Comparison of ENCODE assay signal across 8 cellular contexts in genomic region chr6:13302751-13303667, GRCh38. TPM values are rescaled to one million over a fixed set of nuclear protein-coding genes. Genes with fewer than 3 reads are reported as not detected.
DNase-seq lines count a peak whose midpoint lies in the region; ATAC-seq, FAIRE-seq and TF ChIP-seq lines count a peak whose summit lies in the region.

No MANE protein-coding gene starts in this region.

- no peaks in the 10 kb centered on the region for H4K20me1 ChIP-seq in keratinocyte (ENCODE audit: control insufficient read depth, extremely low read depth, insufficient read depth, low read length)

- H3K4me2 ChIP-seq in keratinocyte (ENCODE audit: control insufficient read depth, extremely low read depth, insufficient read depth, low read depth, low read length): peak overlapping the region; percentile 48

- peaks cover 4 to 12% of the 10 kb centered on the region in 2 donors for H3K36me3 ChIP-seq in body of pancreas (replicated peaks in 1 of 2; ENCODE audit: insufficient read depth in 1 of 2, low read depth in 2 of 2)
- peaks cover 9 to 18% of the 10 kb centered on the region in 2 experiments for H3K36me3 ChIP-seq in keratinocyte (ENCODE audit: control insufficient read depth in 2 of 2, extremely low read depth in 1 of 2, insufficient read depth in 2 of 2, low read length in 2 of 2)

- no peaks in the 10 kb centered on the region for H3K79me2 ChIP-seq in keratinocyte (ENCODE audit: control insufficient read depth, insufficient read depth, low read length)

- H3K27me3 ChIP-seq in body of pancreas: no peaks in the 10 kb centered on the region
- no peaks in the 10 kb centered on the region for H3K27me3 ChIP-seq in keratinocyte (ENCODE audit: control insufficient read depth, extremely low read depth, insufficient read depth, low read length)

- ATAC-seq in GM18873 (IDR thresholded peaks at IDR 0.05; ENCODE audit: low FRiP score, unreplicated experiment) (peak; percentile 63), HG03103 (IDR thresholded peaks at IDR 0.05; ENCODE audit: low read depth, unreplicated experiment) (peak; percentile 67), body of pancreas (peak; percentile 60)

- TF ChIP-seq CTCF in AG09319 (IDR thresholded peaks at IDR 0.05; ENCODE audit: low read depth, low read length) (no peak), body of pancreas (IDR thresholded peaks at IDR 0.05) (no peak), keratinocyte (optimal IDR thresholded peaks at IDR 0.05 in 1 of 3, IDR thresholded peaks at IDR 0.05 in 1 of 3, conservative IDR thresholded peaks at IDR 0.05 in 1 of 3; ENCODE audit: extremely low read depth in 1 of 3, insufficient read depth in 2 of 3, low read length in 3 of 3) (no peak)

- peak; percentile 90 for DNase-seq in AG09319 (ENCODE audit: extremely low read depth, low read depth)
- DNase-seq in SIG-M5 (lab: John Stamatoyannopoulos, UW): peak; percentile 96
- peak in 3 of 4 donors; percentile 12 to 82 (median 40) for DNase-seq in body of pancreas
- peak; percentile 44 for DNase-seq in keratinocyte (ENCODE audit: low read depth, low spot score)
- peak; percentile 60 for DNase-seq in stimulated activated CD4-positive, alpha-beta T cell treated with anti-CD3 and anti-CD28 coated beads, Interleukin-15, amount 100 ng/mL, for 24 hours
- no peak for DNase-seq in OCI-M2 (lab: John Stamatoyannopoulos, UW; ENCODE audit: unreplicated experiment)

- WGBS in body of pancreas, 2 donors: 75 to 79% methylated on average over 17 of the region's 17 CpGs

- H3K9me3 ChIP-seq in body of pancreas (no peaks in the 10 kb centered on the region), keratinocyte (ENCODE audit: control insufficient read depth, low read depth, low read length) (no peaks in the 10 kb centered on the region)

- H2AFZ ChIP-seq in keratinocyte (ENCODE audit: control insufficient read depth, low read length): no peak overlapping the region

- dilution Hi-C loops in keratinocyte (cut with MboI; ENCODE audit: extremely low pct_ligation_motif_present, low sequenced_read_pairs): no loop called here

- TF ChIP-seq POLR2A in body of pancreas (IDR thresholded peaks at IDR 0.05): no peak

- no peaks in the 10 kb centered on the region for H3K9me1 ChIP-seq in keratinocyte (ENCODE audit: control insufficient read depth, extremely low read depth, insufficient read depth, low read length)

- H3K4me1 ChIP-seq in body of pancreas (no peaks in the 10 kb centered on the region), keratinocyte (ENCODE audit: control insufficient read depth, extremely low read depth, insufficient read depth, low read length) (peaks cover 12% of the 10 kb centered on the region)

- no peak overlapping the region for H3K4me3 ChIP-seq in body of pancreas
- H3K4me3 ChIP-seq in keratinocyte (ENCODE audit: control insufficient read depth in 2 of 3, extremely low read depth in 1 of 3, insufficient read depth in 2 of 3, low read depth in 1 of 3, low read length in 3 of 3): no peak overlapping the region

- intact Hi-C loops in body of pancreas (cut with DNase I): no loop called here

- no peak for FAIRE-seq in keratinocyte (lab: Jason Lieb, UNC)

- no peak overlapping the region for H3K9ac ChIP-seq in keratinocyte (ENCODE audit: control insufficient read depth, extremely low read depth, insufficient read depth, low read length)

- H3K27ac ChIP-seq in body of pancreas: peak overlapping the region in 2 of 4 donors; percentile 17 to 59
- peak overlapping the region; percentile 71 for H3K27ac ChIP-seq in keratinocyte (ENCODE audit: control insufficient read depth, insufficient read depth, low read length)

RNA-seq across cellular contexts. Expression of gene TBC1D7, which starts 25.3 kb away (rescaled TPM):
- 10 to 100 TPM; 12.5 to 15.2 TPM for total RNA-seq in body of pancreas
- polyA plus RNA-seq in keratinocyte: 23.3 to 30.4 TPM (median 27.6 TPM) in 3 replicates
- polyA plus RNA-seq in keratinocyte (2011; ENCODE audit: low read depth): 13.8 TPM
- 27.2 and 31.0 TPM in 2 replicates for polyA plus RNA-seq in keratinocyte (2011; cell fraction: cytosol; rRNA removed)
- 19.9 and 21.9 TPM in 2 replicates for polyA plus RNA-seq in keratinocyte (2011; cell fraction: nucleus; rRNA removed)
- polyA plus RNA-seq in keratinocyte (2012; ENCODE audit: low replicate concordance): 18.0 and 21.3 TPM in 2 replicates
- 14.5 to 20.5 TPM (median 16.3 TPM) in 3 replicates for polyA minus RNA-seq in keratinocyte
- 5.2 TPM for polyA minus RNA-seq in keratinocyte (2011; cell fraction: cytosol; rRNA and poly(A)+ RNA removed)
- polyA minus RNA-seq in keratinocyte (2011; cell fraction: nucleus; rRNA and poly(A)+ RNA removed): 5.9 and 12.3 TPM in 2 replicates
